Comparison of ENCODE assay signal across 19 cellular contexts in genomic region chr3:72385172-72385571, GRCh38.
A peak's percentile ranks its signal among the peaks of the same experiment; 100 is the strongest.
DNase-seq lines count a peak whose midpoint lies in the region; ATAC-seq and TF ChIP-seq lines count a peak whose summit lies in the region.
"Had no signal": no experiment of that assay in that cellular context is flagged by ENCODE, and none has a peak within 500 bp of the region (broad histone marks: within the 10 kb centered on the region; RNA-seq: fewer than 3 reads in every experiment).

No MANE protein-coding gene starts in this region.

- peaks cover 100% of the 10 kb centered on the region for H3K4me1 ChIP-seq in GM23338 (ENCODE audit: insufficient read depth)

- H3K36me3 Mint-ChIP-seq in activated T-cell treated with anti-CD3 and anti-CD28 coated beads, Interleukin-2, amount 50 U/mL, for 72 hours (ENCODE audit: insufficient read depth in 2 of 2), result peaks cover 4 to 9% of the 10 kb centered on the region in 2 donors
- H3K36me3 Mint-ChIP-seq in GM23338 (ENCODE audit: low read depth), result no peaks in the 10 kb centered on the region

- H4K20me1 ChIP-seq in GM23338 (replicated peaks; ENCODE audit: insufficient read depth), result peaks cover 49% of the 10 kb centered on the region

- no peak overlapping the region for H2AFZ ChIP-seq in GM23338

- no peak overlapping the region for H3K4me3 Mint-ChIP-seq in activated T-cell treated with anti-CD3 and anti-CD28 coated beads, Interleukin-2, amount 50 U/mL, for 72 hours
- H3K4me3 Mint-ChIP-seq in GM23338, result no peak overlapping the region
- H3K4me3 Mint-ChIP-seq: H9, HFFc6 had no signal

- no peaks in the 10 kb centered on the region for H3K9me2 ChIP-seq in GM23338 (ENCODE audit: insufficient read depth)

- H3K4me1 Mint-ChIP-seq in activated T-cell treated with anti-CD3 and anti-CD28 coated beads, Interleukin-2, amount 50 U/mL, for 72 hours (ENCODE audit: low read depth), result peaks cover 88% of the 10 kb centered on the region
- peaks cover 86% of the 10 kb centered on the region for H3K4me1 Mint-ChIP-seq in GM23338

- H3K27ac ChIP-seq in GM23338 (ENCODE audit: low read depth) (no peak overlapping the region), substantia nigra (ENCODE audit: low read depth, low read length, poor library complexity, severe bottlenecking) (peak overlapping the region; percentile 40)
- H3K27ac ChIP-seq: C4-2B, SJSA1 had no signal

- no peaks in the 10 kb centered on the region for H3K27me3 ChIP-seq in GM23338 (ENCODE audit: insufficient read depth)
- H3K27me3 ChIP-seq: MG63, SJSA1 had no signal

- no peak for ATAC-seq in activated T-cell treated with anti-CD3 and anti-CD28 coated beads, Interleukin-2, amount 50 U/mL, for 72 hours (replicated peaks in 1 of 2)
- ATAC-seq in GM23338 (no peak), left colon (peak; percentile 75), HG02642 (IDR thresholded peaks at IDR 0.05; ENCODE audit: poor library complexity, unreplicated experiment) (no peak), left lobe of liver (no peak)

- no peak for DNase-seq in activated T-cell treated with anti-CD3 and anti-CD28 coated beads, Interleukin-2, amount 50 U/mL, for 72 hours
- no peak for DNase-seq in activated T-cell treated with anti-CD3 and anti-CD28 coated beads, Interleukin-2, amount 50 U/mL, for 48 hours
- DNase-seq in GM23338 (ENCODE audit: low spot score) (no peak), left colon (no peak), substantia nigra (lab: John Stamatoyannopoulos, UW) (no peak), left lobe of liver (ENCODE audit: low spot score) (no peak)
- DNase-seq: DMS79 treated with DMSO at 0.1 percent for 48 hours, H9, HFFc6, Kasumi-1, MG63, NCI-H1417, NCI-H187, NCI-H446, NCI-H526, OCI-M1 had no signal

- no peak overlapping the region for H3K4me2 ChIP-seq in GM23338

- H3K27ac Mint-ChIP-seq in activated T-cell treated with anti-CD3 and anti-CD28 coated beads, Interleukin-2, amount 50 U/mL, for 72 hours, result peak overlapping the region; percentile 2
- H3K27ac Mint-ChIP-seq in GM23338, result peak overlapping the region; percentile 18; the same call in 1 of the 2 replicates
- H3K27ac Mint-ChIP-seq: H9, HFFc6 had no signal

- H3K4me3 ChIP-seq in GM23338, result no peak overlapping the region
- H3K4me3 ChIP-seq: MG63, SJSA1 had no signal

- H3K79me2 ChIP-seq in GM23338 (replicated peaks; ENCODE audit: insufficient read depth), result peaks cover 100% of the 10 kb centered on the region

- no peaks in the 10 kb centered on the region for H3K9me3 Mint-ChIP-seq in activated T-cell treated with anti-CD3 and anti-CD28 coated beads, Interleukin-2, amount 50 U/mL, for 72 hours
- no peaks in the 10 kb centered on the region for H3K9me3 Mint-ChIP-seq in GM23338
- H3K9me3 Mint-ChIP-seq: H9, HFFc6 had no signal

- intact Hi-C loops in left colon (cut with DNase I, micrococcal nuclease), result no loop called here

- TF ChIP-seq CTCF in GM23338 (conservative IDR thresholded peaks at IDR 0.05; ENCODE audit: low read depth in 2 of 2), result no peak

- no peaks in the 10 kb centered on the region for H3K27me3 Mint-ChIP-seq in activated T-cell treated with anti-CD3 and anti-CD28 coated beads, Interleukin-2, amount 50 U/mL, for 72 hours (ENCODE audit: low read depth)
- no peaks in the 10 kb centered on the region for H3K27me3 Mint-ChIP-seq in GM23338 (ENCODE audit: insufficient read depth, low read depth, poor library complexity)

- H3K36me3 ChIP-seq in GM23338 (ENCODE audit: insufficient read depth), result no peaks in the 10 kb centered on the region
- H3K36me3 ChIP-seq: MG63, SJSA1 had no signal

- H3F3A ChIP-seq in GM23338 (replicated peaks; ENCODE audit: low read depth), result no peaks in the 10 kb centered on the region

TF ChIP-seq in GM23338, 12 proteins besides CTCF, POLR2A, EP300 and RAD21:
- TF ChIP-seq NANOG (IDR thresholded peaks at IDR 0.05; ENCODE audit: borderline replicate concordance), result no peak
- TF ChIP-seq CREB1 (CRISPR knock-in tag; IDR thresholded peaks at IDR 0.05; ENCODE audit: low read depth), result no peak
- TF ChIP-seq EZH2 (IDR thresholded peaks at IDR 0.05; ENCODE audit: low read depth, unreplicated experiment), result no peak
- TF ChIP-seq, protein P1, sequence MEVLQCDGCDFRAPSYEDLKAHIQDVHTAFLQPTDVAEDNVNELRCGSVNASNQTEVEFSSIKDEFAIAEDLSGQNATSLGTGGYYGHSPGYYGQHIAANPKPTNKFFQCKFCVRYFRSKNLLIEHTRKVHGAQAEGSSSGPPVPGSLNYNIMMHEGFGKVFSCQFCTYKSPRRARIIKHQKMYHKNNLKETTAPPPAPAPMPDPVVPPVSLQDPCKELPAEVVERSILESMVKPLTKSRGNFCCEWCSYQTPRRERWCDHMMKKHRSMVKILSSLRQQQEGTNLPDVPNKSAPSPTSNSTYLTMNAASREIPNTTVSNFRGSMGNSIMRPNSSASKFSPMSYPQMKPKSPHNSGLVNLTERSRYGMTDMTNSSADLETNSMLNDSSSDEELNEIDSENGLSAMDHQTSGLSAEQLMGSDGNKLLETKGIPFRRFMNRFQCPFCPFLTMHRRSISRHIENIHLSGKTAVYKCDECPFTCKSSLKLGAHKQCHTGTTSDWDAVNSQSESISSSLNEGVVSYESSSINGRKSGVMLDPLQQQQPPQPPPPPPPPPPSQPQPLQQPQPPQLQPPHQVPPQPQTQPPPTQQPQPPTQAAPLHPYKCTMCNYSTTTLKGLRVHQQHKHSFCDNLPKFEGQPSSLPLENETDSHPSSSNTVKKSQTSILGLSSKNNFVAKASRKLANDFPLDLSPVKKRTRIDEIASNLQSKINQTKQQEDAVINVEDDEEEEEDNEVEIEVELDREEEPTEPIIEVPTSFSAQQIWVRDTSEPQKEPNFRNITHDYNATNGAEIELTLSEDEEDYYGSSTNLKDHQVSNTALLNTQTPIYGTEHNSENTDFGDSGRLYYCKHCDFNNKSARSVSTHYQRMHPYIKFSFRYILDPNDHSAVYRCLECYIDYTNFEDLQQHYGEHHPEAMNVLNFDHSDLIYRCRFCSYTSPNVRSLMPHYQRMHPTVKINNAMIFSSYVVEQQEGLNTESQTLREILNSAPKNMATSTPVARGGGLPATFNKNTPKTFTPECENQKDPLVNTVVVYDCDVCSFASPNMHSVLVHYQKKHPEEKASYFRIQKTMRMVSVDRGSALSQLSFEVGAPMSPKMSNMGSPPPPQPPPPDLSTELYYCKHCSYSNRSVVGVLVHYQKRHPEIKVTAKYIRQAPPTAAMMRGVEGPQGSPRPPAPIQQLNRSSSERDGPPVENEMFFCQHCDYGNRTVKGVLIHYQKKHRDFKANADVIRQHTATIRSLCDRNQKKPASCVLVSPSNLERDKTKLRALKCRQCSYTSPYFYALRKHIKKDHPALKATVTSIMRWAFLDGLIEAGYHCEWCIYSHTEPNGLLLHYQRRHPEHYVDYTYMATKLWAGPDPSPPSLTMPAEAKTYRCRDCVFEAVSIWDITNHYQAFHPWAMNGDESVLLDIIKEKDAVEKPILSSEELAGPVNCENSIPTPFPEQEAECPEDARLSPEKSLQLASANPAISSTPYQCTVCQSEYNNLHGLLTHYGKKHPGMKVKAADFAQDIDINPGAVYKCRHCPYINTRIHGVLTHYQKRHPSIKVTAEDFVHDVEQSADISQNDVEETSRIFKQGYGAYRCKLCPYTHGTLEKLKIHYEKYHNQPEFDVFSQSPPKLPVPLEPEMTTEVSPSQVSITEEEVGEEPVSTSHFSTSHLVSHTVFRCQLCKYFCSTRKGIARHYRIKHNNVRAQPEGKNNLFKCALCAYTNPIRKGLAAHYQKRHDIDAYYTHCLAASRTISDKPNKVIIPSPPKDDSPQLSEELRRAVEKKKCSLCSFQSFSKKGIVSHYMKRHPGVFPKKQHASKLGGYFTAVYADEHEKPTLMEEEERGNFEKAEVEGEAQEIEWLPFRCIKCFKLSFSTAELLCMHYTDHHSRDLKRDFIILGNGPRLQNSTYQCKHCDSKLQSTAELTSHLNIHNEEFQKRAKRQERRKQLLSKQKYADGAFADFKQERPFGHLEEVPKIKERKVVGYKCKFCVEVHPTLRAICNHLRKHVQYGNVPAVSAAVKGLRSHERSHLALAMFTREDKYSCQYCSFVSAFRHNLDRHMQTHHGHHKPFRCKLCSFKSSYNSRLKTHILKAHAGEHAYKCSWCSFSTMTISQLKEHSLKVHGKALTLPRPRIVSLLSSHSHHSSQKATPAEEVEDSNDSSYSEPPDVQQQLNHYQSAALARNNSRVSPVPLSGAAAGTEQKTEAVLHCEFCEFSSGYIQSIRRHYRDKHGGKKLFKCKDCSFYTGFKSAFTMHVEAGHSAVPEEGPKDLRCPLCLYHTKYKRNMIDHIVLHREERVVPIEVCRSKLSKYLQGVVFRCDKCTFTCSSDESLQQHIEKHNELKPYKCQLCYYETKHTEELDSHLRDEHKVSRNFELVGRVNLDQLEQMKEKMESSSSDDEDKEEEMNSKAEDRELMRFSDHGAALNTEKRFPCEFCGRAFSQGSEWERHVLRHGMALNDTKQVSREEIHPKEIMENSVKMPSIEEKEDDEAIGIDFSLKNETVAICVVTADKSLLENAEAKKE (CRISPR knock-in tag; IDR thresholded peaks at IDR 0.05), result no peak
